2 cellular contexts compared by ENCODE assay signal in the genomic region with DNA sequence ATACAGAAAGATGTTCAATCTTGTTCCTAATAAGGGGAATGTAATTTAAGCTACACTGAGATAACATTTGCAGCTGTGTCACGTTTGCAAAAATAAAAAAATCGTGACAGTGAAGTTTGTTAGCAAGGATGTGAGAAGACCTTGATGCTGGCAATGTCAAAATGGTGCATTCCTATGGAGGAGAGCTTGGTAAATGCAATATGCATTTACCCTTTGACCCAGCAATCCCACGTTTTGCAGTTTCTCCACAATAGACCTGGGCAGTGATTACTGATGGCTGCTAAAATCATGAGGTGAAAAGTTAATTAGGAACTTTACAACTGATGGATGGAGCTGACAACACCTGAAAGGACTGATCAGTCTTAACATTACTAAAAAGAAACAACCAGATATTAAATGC.
TF ChIP-seq lines count a peak whose summit lies in the region.

No MANE protein-coding gene starts in this region.

TF ChIP-seq in K562, 482 proteins besides CTCF, POLR2A, EP300 and RAD21 (continues in another document):
- TF ChIP-seq ZNF217 (CRISPR knock-in tag; IDR thresholded peaks at IDR 0.05) (no peak), ZBTB26 (CRISPR knock-in tag; IDR thresholded peaks at IDR 0.05) (no peak), E4F1 (CRISPR knock-in tag; IDR thresholded peaks at IDR 0.05; ENCODE audit: borderline replicate concordance) (no peak), PREB (CRISPR knock-in tag; IDR thresholded peaks at IDR 0.05) (no peak), ZNF696 (CRISPR knock-in tag; conservative IDR thresholded peaks at IDR 0.05) (no peak), NR2F6 (CRISPR knock-in tag; IDR thresholded peaks at IDR 0.05) (no peak), MXI1 (IDR thresholded peaks at IDR 0.05; ENCODE audit: low read depth, low read length) (no peak), POU5F1 (IDR thresholded peaks at IDR 0.05; ENCODE audit: borderline replicate concordance, low read depth, low read length, partially characterized antibody) (no peak), CEBPZ (IDR thresholded peaks at IDR 0.05; ENCODE audit: borderline replicate concordance, low read depth, low read length) (no peak)
- TF ChIP-seq, protein P1, sequence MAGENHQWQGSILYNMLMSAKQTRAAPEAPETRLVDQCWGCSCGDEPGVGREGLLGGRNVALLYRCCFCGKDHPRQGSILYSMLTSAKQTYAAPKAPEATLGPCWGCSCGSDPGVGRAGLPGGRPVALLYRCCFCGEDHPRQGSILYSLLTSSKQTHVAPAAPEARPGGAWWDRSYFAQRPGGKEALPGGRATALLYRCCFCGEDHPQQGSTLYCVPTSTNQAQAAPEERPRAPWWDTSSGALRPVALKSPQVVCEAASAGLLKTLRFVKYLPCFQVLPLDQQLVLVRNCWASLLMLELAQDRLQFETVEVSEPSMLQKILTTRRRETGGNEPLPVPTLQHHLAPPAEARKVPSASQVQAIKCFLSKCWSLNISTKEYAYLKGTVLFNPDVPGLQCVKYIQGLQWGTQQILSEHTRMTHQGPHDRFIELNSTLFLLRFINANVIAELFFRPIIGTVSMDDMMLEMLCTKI (IDR thresholded peaks at IDR 0.05; ENCODE audit: partially characterized antibody): no peak
- TF ChIP-seq, protein P2, sequence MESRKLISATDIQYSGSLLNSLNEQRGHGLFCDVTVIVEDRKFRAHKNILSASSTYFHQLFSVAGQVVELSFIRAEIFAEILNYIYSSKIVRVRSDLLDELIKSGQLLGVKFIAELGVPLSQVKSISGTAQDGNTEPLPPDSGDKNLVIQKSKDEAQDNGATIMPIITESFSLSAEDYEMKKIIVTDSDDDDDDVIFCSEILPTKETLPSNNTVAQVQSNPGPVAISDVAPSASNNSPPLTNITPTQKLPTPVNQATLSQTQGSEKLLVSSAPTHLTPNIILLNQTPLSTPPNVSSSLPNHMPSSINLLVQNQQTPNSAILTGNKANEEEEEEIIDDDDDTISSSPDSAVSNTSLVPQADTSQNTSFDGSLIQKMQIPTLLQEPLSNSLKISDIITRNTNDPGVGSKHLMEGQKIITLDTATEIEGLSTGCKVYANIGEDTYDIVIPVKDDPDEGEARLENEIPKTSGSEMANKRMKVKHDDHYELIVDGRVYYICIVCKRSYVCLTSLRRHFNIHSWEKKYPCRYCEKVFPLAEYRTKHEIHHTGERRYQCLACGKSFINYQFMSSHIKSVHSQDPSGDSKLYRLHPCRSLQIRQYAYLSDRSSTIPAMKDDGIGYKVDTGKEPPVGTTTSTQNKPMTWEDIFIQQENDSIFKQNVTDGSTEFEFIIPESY (CRISPR knock-in tag; IDR thresholded peaks at IDR 0.05): no peak

TF ChIP-seq in HepG2, 621 proteins besides CTCF, POLR2A, EP300 and RAD21 (continues in another document):
- TF ChIP-seq RELA (CRISPR knock-in tag; IDR thresholded peaks at IDR 0.05) (no peak), SNRNP70 (IDR thresholded peaks at IDR 0.05; ENCODE audit: low read depth, low read length) (no peak), ZNF260 (CRISPR knock-in tag; IDR thresholded peaks at IDR 0.05; ENCODE audit: borderline replicate concordance, low read depth) (no peak), FLYWCH1 (CRISPR knock-in tag; IDR thresholded peaks at IDR 0.05) (no peak), JUNB (CRISPR knock-in tag; IDR thresholded peaks at IDR 0.05; ENCODE audit: borderline replicate concordance) (no peak), AKNA (CRISPR knock-in tag; IDR thresholded peaks at IDR 0.05; ENCODE audit: borderline replicate concordance) (no peak), ZNF577 (CRISPR knock-in tag; IDR thresholded peaks at IDR 0.05; ENCODE audit: borderline replicate concordance, low read depth) (no peak), THAP8 (CRISPR knock-in tag; IDR thresholded peaks at IDR 0.05; ENCODE audit: borderline replicate concordance) (no peak), ARID2 (CRISPR knock-in tag; IDR thresholded peaks at IDR 0.05; ENCODE audit: borderline replicate concordance) (no peak), MBNL3 (CRISPR knock-in tag; conservative IDR thresholded peaks at IDR 0.05) (no peak), ZNF414 (CRISPR knock-in tag; IDR thresholded peaks at IDR 0.05) (peak; percentile 22; the same call in 1 of the 2 replicates), ZHX1 (CRISPR knock-in tag; IDR thresholded peaks at IDR 0.05; ENCODE audit: low read depth) (no peak), HIVEP1 (CRISPR knock-in tag; IDR thresholded peaks at IDR 0.05) (no peak), ZNF75D (CRISPR knock-in tag; IDR thresholded peaks at IDR 0.05; ENCODE audit: borderline replicate concordance) (no peak), ZNF280D (CRISPR knock-in tag; IDR thresholded peaks at IDR 0.05) (no peak), CREB1 (IDR thresholded peaks at IDR 0.05) (no peak), CREB1 (CRISPR knock-in tag; IDR thresholded peaks at IDR 0.05) (no peak), NR2F1 (CRISPR knock-in tag; IDR thresholded peaks at IDR 0.05) (0 out of 4 replicates have a peak, but pooled peaks of 1 of the 2 experiments have one; percentile 34), MYC (CRISPR knock-in tag; IDR thresholded peaks at IDR 0.05; ENCODE audit: borderline replicate concordance) (no peak), ZBTB3 (CRISPR knock-in tag; IDR thresholded peaks at IDR 0.05; ENCODE audit: borderline replicate concordance, low read depth) (no peak), CREM (IDR thresholded peaks at IDR 0.05) (no peak), CREM (CRISPR knock-in tag; IDR thresholded peaks at IDR 0.05) (no peak), RARA (CRISPR knock-in tag; IDR thresholded peaks at IDR 0.05) (0 out of 2 replicates have a peak, but pooled peaks have one; percentile 6), FOXO1 (CRISPR knock-in tag; IDR thresholded peaks at IDR 0.05) (no peak), KDM2A (CRISPR knock-in tag; IDR thresholded peaks at IDR 0.05; ENCODE audit: borderline replicate concordance, low read depth) (no peak), NCOA1 (CRISPR knock-in tag; IDR thresholded peaks at IDR 0.05) (no peak), ZNF569 (CRISPR knock-in tag; IDR thresholded peaks at IDR 0.05; ENCODE audit: borderline replicate concordance) (0 out of 2 replicates have a peak, but pooled peaks have one; percentile 2), PPARG (CRISPR knock-in tag; conservative IDR thresholded peaks at IDR 0.05) (peak; percentile 80; the same call in 1 of the 2 replicates), ZNF570 (CRISPR knock-in tag; IDR thresholded peaks at IDR 0.05; ENCODE audit: borderline replicate concordance) (no peak), ZNF350 (CRISPR knock-in tag; IDR thresholded peaks at IDR 0.05; ENCODE audit: borderline replicate concordance, low read depth) (no peak)
- TF ChIP-seq, protein P2 (CRISPR knock-in tag; IDR thresholded peaks at IDR 0.05): no peak
- TF ChIP-seq, protein P3, sequence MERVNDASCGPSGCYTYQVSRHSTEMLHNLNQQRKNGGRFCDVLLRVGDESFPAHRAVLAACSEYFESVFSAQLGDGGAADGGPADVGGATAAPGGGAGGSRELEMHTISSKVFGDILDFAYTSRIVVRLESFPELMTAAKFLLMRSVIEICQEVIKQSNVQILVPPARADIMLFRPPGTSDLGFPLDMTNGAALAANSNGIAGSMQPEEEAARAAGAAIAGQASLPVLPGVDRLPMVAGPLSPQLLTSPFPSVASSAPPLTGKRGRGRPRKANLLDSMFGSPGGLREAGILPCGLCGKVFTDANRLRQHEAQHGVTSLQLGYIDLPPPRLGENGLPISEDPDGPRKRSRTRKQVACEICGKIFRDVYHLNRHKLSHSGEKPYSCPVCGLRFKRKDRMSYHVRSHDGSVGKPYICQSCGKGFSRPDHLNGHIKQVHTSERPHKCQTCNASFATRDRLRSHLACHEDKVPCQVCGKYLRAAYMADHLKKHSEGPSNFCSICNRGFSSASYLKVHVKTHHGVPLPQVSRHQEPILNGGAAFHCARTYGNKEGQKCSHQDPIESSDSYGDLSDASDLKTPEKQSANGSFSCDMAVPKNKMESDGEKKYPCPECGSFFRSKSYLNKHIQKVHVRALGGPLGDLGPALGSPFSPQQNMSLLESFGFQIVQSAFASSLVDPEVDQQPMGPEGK (CRISPR knock-in tag; IDR thresholded peaks at IDR 0.05): no peak
